Comparison of ENCODE assay signal across 15 cellular contexts in genomic region chr5:52010430-52010829, GRCh38.
DNase-seq lines count a peak whose midpoint lies in the region; ATAC-seq and TF ChIP-seq lines count a peak whose summit lies in the region.
"Had no signal": no experiment of that assay in that cellular context is flagged by ENCODE, and none has a peak within 500 bp of the region (broad histone marks: within the 10 kb centered on the region; RNA-seq: fewer than 3 reads in every experiment).

No MANE protein-coding gene starts in this region.

- H3K36me3 ChIP-seq in endocrine pancreas (ENCODE audit: control insufficient read depth, insufficient read depth, low read length) (no peaks in the 10 kb centered on the region), smooth muscle cell (ENCODE audit: low read depth) (no peaks in the 10 kb centered on the region)
- H3K36me3 ChIP-seq: SJSA1 had no signal

- peak overlapping the region; percentile 36 for H3K4me3 ChIP-seq in endocrine pancreas (ENCODE audit: control insufficient read depth, insufficient read depth, low read length)
- no peak overlapping the region for H3K4me3 ChIP-seq in smooth muscle cell
- H3K4me3 ChIP-seq: SJSA1 had no signal

- WGBS in smooth muscle cell (ENCODE audit: low lambda C conversion rate) = 77% methylated on average over 2 of the region's 2 CpGs

- TF ChIP-seq CTCF in smooth muscle cell (IDR thresholded peaks at IDR 0.05; ENCODE audit: borderline replicate concordance, insufficient read depth, poor library complexity, severe bottlenecking) = no peak

- H3K79me2 ChIP-seq in smooth muscle cell (ENCODE audit: low read depth) = no peaks in the 10 kb centered on the region

- H3K4me1 ChIP-seq in endocrine pancreas (ENCODE audit: control insufficient read depth, insufficient read depth, low read length) (peaks cover 49% of the 10 kb centered on the region), smooth muscle cell (ENCODE audit: low read depth) (peaks cover 11% of the 10 kb centered on the region)
- H3K4me1 ChIP-seq: SJSA1 had no signal

- no peaks in the 10 kb centered on the region for H3K27me3 ChIP-seq in endocrine pancreas (ENCODE audit: control insufficient read depth, insufficient read depth, low read length)
- H3K27me3 ChIP-seq in smooth muscle cell (ENCODE audit: low read depth) = no peaks in the 10 kb centered on the region
- H3K27me3 ChIP-seq: SJSA1 had no signal

- no peaks in the 10 kb centered on the region for H4K20me1 ChIP-seq in smooth muscle cell (ENCODE audit: low read depth)

- ATAC-seq in GM18858 (IDR thresholded peaks at IDR 0.05; ENCODE audit: unreplicated experiment) = no peak
- no peak for ATAC-seq in HG03039 (IDR thresholded peaks at IDR 0.05; ENCODE audit: unreplicated experiment)

- H3K9ac ChIP-seq in endocrine pancreas (ENCODE audit: control insufficient read depth, insufficient read depth, low read length) = no peak overlapping the region
- H3K9ac ChIP-seq in smooth muscle cell (ENCODE audit: low read depth) = no peak overlapping the region

- H3K27ac ChIP-seq in smooth muscle cell (ENCODE audit: low read depth) = no peak overlapping the region
- H3K27ac ChIP-seq: RWPE1, SJSA1 had no signal

- H2AFZ ChIP-seq in smooth muscle cell (ENCODE audit: low read depth) = no peak overlapping the region

- H3K9me3 ChIP-seq in endocrine pancreas (ENCODE audit: control insufficient read depth, low read length) (no peaks in the 10 kb centered on the region), smooth muscle cell (replicated peaks; ENCODE audit: low read depth) (no peaks in the 10 kb centered on the region)
- H3K9me3 ChIP-seq: SJSA1 had no signal

- H3K4me2 ChIP-seq in smooth muscle cell = no peak overlapping the region

- H3F3A ChIP-seq in smooth muscle cell (ENCODE audit: low read depth) = no peaks in the 10 kb centered on the region

- peak; percentile 78 for DNase-seq in NCI-H1092 (lab: John Stamatoyannopoulos, UW)
- peak; percentile 97 for DNase-seq in NCI-H1436 treated with DMSO at 0.1 percent for 48 hours (lab: John Stamatoyannopoulos, UW)
- peak; percentile 78 for DNase-seq in NCI-H345 treated with DMSO at 0.1 percent for 48 hours (lab: John Stamatoyannopoulos, UW; ENCODE audit: unreplicated experiment)
- DNase-seq in HT-29 (ENCODE audit: low spot score) = no peak
- no peak for DNase-seq in smooth muscle cell (lab: John Stamatoyannopoulos, UW; ENCODE audit: unreplicated experiment)
- DNase-seq: COR-L47; DMS53; IMR-90; Kasumi-1; NK-92 treated with Interleukin-12 subunit alpha and Interleukin-12 subunit beta, amount 100 ng/mL, for 24 hours had no signal

Comparison
In these comparisons a context has a peak if more than half of its experiments do, and no peak if none do; other contexts are left out.
1. DNase-seq: peak in NCI-H1092 (single experiment), NCI-H1436 treated with DMSO at 0.1 percent for 48 hours (single experiment) and NCI-H345 treated with DMSO at 0.1 percent for 48 hours (single experiment); none in HT-29 (single experiment) and smooth muscle cell (single experiment).